ENCODE assay signal across 23 cellular contexts in genomic region chr9:28503573-28503972, GRCh38.
"Had no signal": no experiment of that assay in that cellular context is flagged by ENCODE, and none has a peak within 500 bp of the region (broad histone marks: within the 10 kb centered on the region; RNA-seq: fewer than 3 reads in every experiment).

No MANE protein-coding gene starts in this region.

- H3K4me3 Mint-ChIP-seq: activated CD4-positive, alpha-beta memory T cell treated with anti-CD3 and anti-CD28 coated beads, Interleukin-2, amount 10 ng/mL, durations not matched to agents 7 days and 5 days; activated CD4-positive, alpha-beta T cell treated with anti-CD3 and anti-CD28 coated beads for 36 hours; activated naive CD4-positive, alpha-beta T cell treated with anti-CD3 and anti-CD28 coated beads, Interleukin-2, amount 10 ng/mL, durations not matched to agents 7 days and 5 days; activated naive CD8-positive, alpha-beta T cell treated with anti-CD3 and anti-CD28 coated beads for 36 hours; T-helper 17 cell had no signal

- H3K4me1 Mint-ChIP-seq: activated CD4-positive, alpha-beta memory T cell treated with anti-CD3 and anti-CD28 coated beads, Interleukin-2, amount 10 ng/mL, durations not matched to agents 7 days and 5 days; activated CD4-positive, alpha-beta T cell treated with anti-CD3 and anti-CD28 coated beads for 36 hours; activated naive CD4-positive, alpha-beta T cell treated with anti-CD3 and anti-CD28 coated beads, Interleukin-2, amount 10 ng/mL, durations not matched to agents 7 days and 5 days; activated naive CD8-positive, alpha-beta T cell treated with anti-CD3 and anti-CD28 coated beads for 36 hours; T-helper 17 cell had no signal

- H3K27me3 Mint-ChIP-seq: activated CD4-positive, alpha-beta memory T cell treated with anti-CD3 and anti-CD28 coated beads, Interleukin-2, amount 10 ng/mL, durations not matched to agents 7 days and 5 days; activated CD4-positive, alpha-beta T cell treated with anti-CD3 and anti-CD28 coated beads for 36 hours; activated naive CD4-positive, alpha-beta T cell treated with anti-CD3 and anti-CD28 coated beads, Interleukin-2, amount 10 ng/mL, durations not matched to agents 7 days and 5 days; activated naive CD8-positive, alpha-beta T cell treated with anti-CD3 and anti-CD28 coated beads for 36 hours; T-helper 17 cell had no signal

- ATAC-seq: activated CD4-positive, alpha-beta T cell treated with anti-CD3 and anti-CD28 coated beads for 36 hours; T-helper 17 cell had no signal

- DNase-seq: activated CD4-positive, alpha-beta memory T cell treated with anti-CD3 and anti-CD28 coated beads, Interleukin-2, amount 10 ng/mL, durations not matched to agents 7 days and 5 days; activated CD4-positive, alpha-beta T cell treated with anti-CD3 and anti-CD28 coated beads for 36 hours; activated CD4-positive, alpha-beta T cell treated with anti-CD3 and anti-CD28 coated beads, Interleukin-2, amount 50 U/mL, for 1 hour; activated CD4-positive, CD25-positive, alpha-beta regulatory T cell; activated gamma-delta T cell treated with Interleukin-2 at 50 U/mL for 16 hours; activated naive CD4-positive, alpha-beta T cell treated with anti-CD3 and anti-CD28 coated beads, Interleukin-2, amount 10 ng/mL, durations not matched to agents 7 days and 5 days; activated naive CD8-positive, alpha-beta T cell treated with anti-CD3 and anti-CD28 coated beads for 36 hours; activated T-cell treated with anti-CD3 and anti-CD28 coated beads for 4 hours; activated T-cell treated with anti-CD3 and anti-CD28 coated beads, Interleukin-2, amount 50 U/mL, for 48 hours; cerebellar nuclear complex; NCI-H1048; NCI-H1930; NCI-H2171 treated with DMSO at 0.1 percent for 48 hours; NCI-H226; NCI-H526; NK-92 treated with Interleukin-12 subunit alpha and Interleukin-12 subunit beta, amount 100 ng/mL, for 24 hours; Peyer's patch; SHP77; T-helper 17 cell; T-helper 9 cell had no signal

- H3K9me3 ChIP-seq: Peyer's patch, SJSA1 had no signal

- H3K36me3 ChIP-seq: Peyer's patch, SJSA1 had no signal

- H3K27ac ChIP-seq: Peyer's patch, SJSA1 had no signal

- H3K4me3 ChIP-seq: Peyer's patch, SJSA1 had no signal

- FAIRE-seq: colon had no signal

- H3K4me1 ChIP-seq: Peyer's patch, SJSA1 had no signal

- H3K27ac Mint-ChIP-seq: activated CD4-positive, alpha-beta memory T cell treated with anti-CD3 and anti-CD28 coated beads, Interleukin-2, amount 10 ng/mL, durations not matched to agents 7 days and 5 days; activated CD4-positive, alpha-beta T cell treated with anti-CD3 and anti-CD28 coated beads for 36 hours; activated naive CD4-positive, alpha-beta T cell treated with anti-CD3 and anti-CD28 coated beads, Interleukin-2, amount 10 ng/mL, durations not matched to agents 7 days and 5 days; activated naive CD8-positive, alpha-beta T cell treated with anti-CD3 and anti-CD28 coated beads for 36 hours; activated T-helper 2 cell treated with anti-CD3 and anti-CD28 coated beads, Interferon-gamma antibody, Interleukin-2, Interleukin-4, amounts not matched to agents 10 μg/mL and 5 μg/mL and 100 μg/mL, durations not matched to agents 14 hours and 24 hours and 36 hours; T-helper 17 cell had no signal

- H3K27me3 ChIP-seq: Peyer's patch, SJSA1 had no signal

- H3K9me3 Mint-ChIP-seq: activated naive CD4-positive, alpha-beta T cell treated with anti-CD3 and anti-CD28 coated beads, Interleukin-2, amount 10 ng/mL, durations not matched to agents 7 days and 5 days had no signal

- H3K36me3 Mint-ChIP-seq: activated naive CD4-positive, alpha-beta T cell treated with anti-CD3 and anti-CD28 coated beads, Interleukin-2, amount 10 ng/mL, durations not matched to agents 7 days and 5 days; activated naive CD8-positive, alpha-beta T cell treated with anti-CD3 and anti-CD28 coated beads for 36 hours had no signal
